Comparison of ENCODE assay signal across 21 cellular contexts in genomic region chr14:64727551-64728071, GRCh38. TPM values are rescaled to one million over a fixed set of nuclear protein-coding genes. Genes with fewer than 3 reads are reported as not detected.
A peak's percentile ranks its signal among the peaks of the same experiment; 100 is the strongest.
DNase-seq lines count a peak whose midpoint lies in the region; ATAC-seq, FAIRE-seq and TF ChIP-seq lines count a peak whose summit lies in the region.
"Had no signal": no experiment of that assay in that cellular context is flagged by ENCODE, and none has a peak within 500 bp of the region (broad histone marks: within the 10 kb centered on the region; RNA-seq: fewer than 3 reads in every experiment).

No MANE protein-coding gene starts in this region.

- TF ChIP-seq CTCF in chondrocyte (IDR thresholded peaks at IDR 0.05) (no peak), HepG2 (CRISPR knock-in tag; IDR thresholded peaks at IDR 0.05) (no peak), spleen (IDR thresholded peaks at IDR 0.05 in 8 of 11, conservative IDR thresholded peaks at IDR 0.05 in 3 of 11) (no peak), PC-9 (conservative IDR thresholded peaks at IDR 0.05) (no peak), brain microvascular endothelial cell (IDR thresholded peaks at IDR 0.05; ENCODE audit: low read depth, low read length, missing control alignments) (no peak)

- peaks cover 4% of the 10 kb centered on the region for H3K27me3 Mint-ChIP-seq in T-helper 1 cell treated with Interleukin-12 subunit alpha and Interleukin-12 subunit beta and Interleukin-4 antibody, amounts not matched to agents 30 μg/mL and 1 μg/mL, for 36 hours (ENCODE audit: low read depth)
- H3K27me3 Mint-ChIP-seq in chondrocyte (ENCODE audit: low read depth) = no peaks in the 10 kb centered on the region
- H3K27me3 Mint-ChIP-seq: activated CD4-positive, alpha-beta T cell treated with anti-CD3 and anti-CD28 coated beads for 36 hours; activated CD8-positive, alpha-beta memory T cell treated with anti-CD3 and anti-CD28 coated beads, Interleukin-2, amount 10 ng/mL, durations not matched to agents 7 days and 5 days had no signal

- CTCF ChIA-PET in HepG2 (lab: Yijun Ruan, JAX; ENCODE audit: low intra/inter-chr PET ratio, low total read pairs) (no interaction called here), PC-9 (lab: Charles Lee) (no interaction called here)

- peaks cover 58% of the 10 kb centered on the region for H3K4me1 Mint-ChIP-seq in T-helper 1 cell treated with Interleukin-12 subunit alpha and Interleukin-12 subunit beta and Interleukin-4 antibody, amounts not matched to agents 30 μg/mL and 1 μg/mL, for 36 hours (ENCODE audit: low read depth)
- peaks cover 44% of the 10 kb centered on the region for H3K4me1 Mint-ChIP-seq in chondrocyte (ENCODE audit: low read depth)

- POLR2A ChIA-PET in HepG2 (lab: Yijun Ruan, JAX) (no interaction called here), PC-9 (lab: Charles Lee; ENCODE audit: unreplicated experiment) (interaction anchor here (0.7 kb wide), 1 partner anchor 323 kb away, joined by 3 read pairs; no protein-coding TSS in a partner anchor)

- H2AFZ ChIP-seq in HepG2 (ENCODE audit: low read length) (no peak overlapping the region), PC-9 (no peak overlapping the region)

- no peak overlapping the region for H3K4me3 ChIP-seq in HepG2 (replicated peaks in 1 of 3; ENCODE audit: insufficient read depth in 1 of 3, low read depth in 2 of 3, low read length in 3 of 3)
- H3K4me3 ChIP-seq in spleen = no peak overlapping the region
- H3K4me3 ChIP-seq in PC-9 = no peak overlapping the region
- H3K4me3 ChIP-seq in brain microvascular endothelial cell (ENCODE audit: low read depth, low read length) = no peak overlapping the region
- H3K4me3 ChIP-seq: BLaER1, lung, uterus had no signal

- no peak overlapping the region for H3K9ac ChIP-seq in HepG2 (ENCODE audit: insufficient read depth, low read depth, low read length)
- H3K9ac ChIP-seq: BLaER1 had no signal

- H3K79me2 ChIP-seq in HepG2 (ENCODE audit: insufficient read depth, low read length) (no peaks in the 10 kb centered on the region), PC-9 (ENCODE audit: low read depth) (peaks cover 47% of the 10 kb centered on the region)

- TF ChIP-seq RAD21 in HepG2 (CRISPR knock-in tag; IDR thresholded peaks at IDR 0.05) = no peak

- BruUV-seq in HepG2 (replicated peaks; lab: Mats Ljungman, UMichigan) (no TSS peak), PC-9 (replicated peaks; lab: Mats Ljungman, UMichigan) (no TSS peak)

- 94% methylated on average over 16 of the region's 22 CpGs for WGBS in HepG2 (ENCODE audit: low lambda C conversion rate)
- 93 to 96% (median 93%) methylated on average over 11 to 22 of the region's 22 CpGs for WGBS in spleen, 5 donors

- no peak for ATAC-seq in HepG2
- ATAC-seq: activated CD4-positive, alpha-beta T cell treated with anti-CD3 and anti-CD28 coated beads for 36 hours; activated CD8-positive, alpha-beta memory T cell treated with anti-CD3 and anti-CD28 coated beads, Interleukin-2, amount 10 ng/mL, durations not matched to agents 7 days and 5 days; naive thymus-derived CD4-positive, alpha-beta T cell had no signal

- H3K4me1 ChIP-seq in HepG2 (ENCODE audit: insufficient read depth, low read length) (peaks cover 32% of the 10 kb centered on the region), spleen (peaks cover 15 to 74% (median 40%) of the 10 kb centered on the region in 6 donors), PC-9 (replicated peaks; ENCODE audit: insufficient read depth) (peaks cover 47% of the 10 kb centered on the region)

- H3K9me2 ChIP-seq in PC-9 (ENCODE audit: insufficient read depth) = no peaks in the 10 kb centered on the region

- no peak for TF ChIP-seq EP300 in HepG2 (IDR thresholded peaks at IDR 0.05; ENCODE audit: low read depth in 2 of 2, low read length in 2 of 2)
- TF ChIP-seq EP300 in HepG2 (CRISPR knock-in tag; IDR thresholded peaks at IDR 0.05; ENCODE audit: borderline replicate concordance) = no peak

- in situ Hi-C loops in HepG2 (cut with HindIII; ENCODE audit: extremely low pct_ligation_motif_present, low pct_unique_long_range_greater_than_20kb) = no loop called here
- in situ Hi-C loops in brain microvascular endothelial cell (cut with HindIII; ENCODE audit: low pct_ligation_motif_present, low sequenced_read_pairs) = no loop called here

- H3K9me3 ChIP-seq in HepG2 (ENCODE audit: low read length) (no peaks in the 10 kb centered on the region), spleen (no peaks in the 10 kb centered on the region), PC-9 (ENCODE audit: insufficient read depth, low read depth) (no peaks in the 10 kb centered on the region)
- H3K9me3 ChIP-seq: BLaER1, uterus had no signal

- H3K27me3 ChIP-seq in HepG2 (ENCODE audit: control insufficient read depth in 1 of 2, insufficient read depth in 2 of 2, low read length in 2 of 2) (no peaks in the 10 kb centered on the region), spleen (replicated peaks in 1 of 7) (no peaks in the 10 kb centered on the region), PC-9 (ENCODE audit: insufficient read depth, low read depth) (no peaks in the 10 kb centered on the region), brain microvascular endothelial cell (replicated peaks) (no peaks in the 10 kb centered on the region)
- H3K27me3 ChIP-seq: BLaER1, uterus had no signal

- TF ChIP-seq POLR2A in HepG2 (IDR thresholded peaks at IDR 0.05; ENCODE audit: insufficient read depth in 1 of 2, low read depth in 2 of 2, low read length in 2 of 2) = no peak
- no peak for TF ChIP-seq POLR2A in spleen (IDR thresholded peaks at IDR 0.05)

- FAIRE-seq in HepG2 (lab: Jason Lieb, UNC) = no peak
- FAIRE-seq: small intestine had no signal

- no peak overlapping the region for H3K4me3 Mint-ChIP-seq in T-helper 1 cell treated with Interleukin-12 subunit alpha and Interleukin-12 subunit beta and Interleukin-4 antibody, amounts not matched to agents 30 μg/mL and 1 μg/mL, for 36 hours
- no peak overlapping the region for H3K4me3 Mint-ChIP-seq in chondrocyte (ENCODE audit: unreplicated experiment)
- H3K4me3 Mint-ChIP-seq: activated CD4-positive, alpha-beta T cell treated with anti-CD3 and anti-CD28 coated beads for 36 hours; activated CD8-positive, alpha-beta memory T cell treated with anti-CD3 and anti-CD28 coated beads, Interleukin-2, amount 10 ng/mL, durations not matched to agents 7 days and 5 days; H9; naive thymus-derived CD4-positive, alpha-beta T cell had no signal

- H3K36me3 Mint-ChIP-seq in T-helper 1 cell treated with Interleukin-12 subunit alpha and Interleukin-12 subunit beta and Interleukin-4 antibody, amounts not matched to agents 30 μg/mL and 1 μg/mL, for 36 hours (ENCODE audit: low read depth) = peaks cover 30% of the 10 kb centered on the region
- peaks cover 32% of the 10 kb centered on the region for H3K36me3 Mint-ChIP-seq in chondrocyte (ENCODE audit: low read depth)

- no peaks in the 10 kb centered on the region for H3K9me3 Mint-ChIP-seq in T-helper 1 cell treated with Interleukin-12 subunit alpha and Interleukin-12 subunit beta and Interleukin-4 antibody, amounts not matched to agents 30 μg/mL and 1 μg/mL, for 36 hours
- H3K9me3 Mint-ChIP-seq in chondrocyte (ENCODE audit: low read depth) = no peaks in the 10 kb centered on the region
- H3K9me3 Mint-ChIP-seq: activated T-helper 2 cell treated with anti-CD3 and anti-CD28 coated beads, Interferon-gamma antibody, Interleukin-2, Interleukin-4, amounts not matched to agents 10 μg/mL and 5 μg/mL and 100 μg/mL, durations not matched to agents 14 hours and 24 hours and 36 hours; H9; naive thymus-derived CD4-positive, alpha-beta T cell had no signal

- H3K36me3 ChIP-seq in HepG2 (replicated peaks in 1 of 2; ENCODE audit: control insufficient read depth in 1 of 2, insufficient read depth in 2 of 2, low read length in 2 of 2) (peaks cover 6 to 11% of the 10 kb centered on the region in 2 experiments; a peak in 3 of 5 replicates), spleen (peaks cover 0 to 56% (median 29%) of the 10 kb centered on the region in 6 donors), PC-9 (ENCODE audit: low read depth) (peaks cover 17% of the 10 kb centered on the region; the same call in 1 of the 2 replicates), brain microvascular endothelial cell (replicated peaks) (peaks cover 15% of the 10 kb centered on the region)
- H3K36me3 ChIP-seq: uterus had no signal

- DNase-seq in T-helper 1 cell (no peak), chondrocyte (ENCODE audit: low spot score) (peak; percentile 87), HepG2 (ENCODE audit: low spot score) (no peak), spleen (peak; percentile 72), PC-9 (no peak), midbrain (lab: John Stamatoyannopoulos, UW) (no peak), brain microvascular endothelial cell (no peak)
- DNase-seq: activated CD4-positive, alpha-beta T cell treated with anti-CD3 and anti-CD28 coated beads for 36 hours; activated CD8-positive, alpha-beta memory T cell treated with anti-CD3 and anti-CD28 coated beads, Interleukin-2, amount 10 ng/mL, durations not matched to agents 7 days and 5 days; central memory CD4-positive, alpha-beta T cell; DMS 273 treated with DMSO at 0.1 percent for 48 hours; H9; naive thymus-derived CD4-positive, alpha-beta T cell; NCI-H1417 treated with DMSO at 0.1 percent for 48 hours; small intestine; stimulated activated CD4-positive, alpha-beta T cell treated with anti-CD3 and anti-CD28 coated beads, Interleukin-4, amount 100 ng/mL, for 24 hours; uterus had no signal

- no peak overlapping the region for H3K27ac ChIP-seq in HepG2 (ENCODE audit: extremely low read length, insufficient read depth, low read length)
- peak overlapping the region in 3 of 8 donors; percentile 43 to 85 (median 58) for H3K27ac ChIP-seq in spleen
- no peak overlapping the region for H3K27ac ChIP-seq in PC-9
- no peak overlapping the region for H3K27ac ChIP-seq in brain microvascular endothelial cell
- H3K27ac ChIP-seq: BLaER1 had no signal

- intact Hi-C loops in HepG2 (cut with micrococcal nuclease; ENCODE audit: unreplicated experiment) (no loop called here), spleen (cut with DNase I; ENCODE audit: low total_unique reads) (no loop called here), PC-9 (cut with micrococcal nuclease; ENCODE audit: unreplicated experiment) (loop anchor here (2.0 kb wide), 1 partner anchor 57 kb away; no protein-coding TSS in a partner anchor)

- no peaks in the 10 kb centered on the region for H4K20me1 ChIP-seq in HepG2 (ENCODE audit: insufficient read depth, low read length)
- H4K20me1 ChIP-seq in PC-9 (ENCODE audit: insufficient read depth) = no peaks in the 10 kb centered on the region

- H3K4me2 ChIP-seq in HepG2 (ENCODE audit: low read depth, low read length) (no peak overlapping the region), PC-9 (no peak overlapping the region)

- peak overlapping the region; percentile 39 for H3K27ac Mint-ChIP-seq in T-helper 1 cell treated with Interleukin-12 subunit alpha and Interleukin-12 subunit beta and Interleukin-4 antibody, amounts not matched to agents 30 μg/mL and 1 μg/mL, for 36 hours
- H3K27ac Mint-ChIP-seq in chondrocyte (ENCODE audit: unreplicated experiment) = no peak overlapping the region
- H3K27ac Mint-ChIP-seq: activated CD4-positive, alpha-beta T cell treated with anti-CD3 and anti-CD28 coated beads for 36 hours; activated CD8-positive, alpha-beta memory T cell treated with anti-CD3 and anti-CD28 coated beads, Interleukin-2, amount 10 ng/mL, durations not matched to agents 7 days and 5 days; activated T-helper 2 cell treated with anti-CD3 and anti-CD28 coated beads, Interferon-gamma antibody, Interleukin-2, Interleukin-4, amounts not matched to agents 10 μg/mL and 5 μg/mL and 100 μg/mL, durations not matched to agents 14 hours and 24 hours and 36 hours had no signal

- peaks cover 18% of the 10 kb centered on the region for H3F3A ChIP-seq in PC-9 (ENCODE audit: insufficient read depth, low read depth)

RNA-seq across cellular contexts. Expression of gene PLEKHG3, which starts 23.4 kb away (rescaled TPM):
- total RNA-seq in chondrocyte (46.3 to 133 TPM (median 131 TPM) in 3 replicates), HepG2 (2016; rRNA removed; fragmentation: Illumina TruSeq; extraction: Trizol) (9.5 and 9.8 TPM in 2 replicates), spleen (10 to 100 TPM; 31.5 to 77.7 (median 56.2) TPM), PC-9 (2021) (59.3 and 61.7 TPM in 2 replicates)
- total RNA-seq in HepG2 (2016; cell fraction: cytosol; rRNA removed; fragmentation: Illumina TruSeq; extraction: Trizol; ENCODE audit: low read depth) = 0.61 and 0.88 TPM in 2 replicates
- total RNA-seq in HepG2 (2016; cell fraction: insoluble cytoplasmic fraction; rRNA removed; fragmentation: Illumina TruSeq; extraction: Trizol) = 7.2 and 11.8 TPM in 2 replicates
- 5.6 and 6.4 TPM in 2 replicates for total RNA-seq in HepG2 (2016; cell fraction: membrane; rRNA removed; fragmentation: Illumina TruSeq; extraction: Trizol)
- 9.3 and 10.4 TPM in 2 replicates for total RNA-seq in HepG2 (2016; cell fraction: nucleus; rRNA removed; fragmentation: Illumina TruSeq; extraction: Trizol)
- polyA plus RNA-seq in HepG2 (2011; rRNA removed) (7.1 and 7.2 TPM in 2 replicates), spleen (10 to 100 TPM in 2 of 3 donors, 1 to 10 TPM in 1; 4.5 to 17.1 (median 12.3) TPM)
- 2.7 and 5.6 TPM in 2 replicates for polyA plus RNA-seq in HepG2 (2011; cell fraction: cytosol; rRNA removed)
- 13.8 and 16.9 TPM in 2 replicates for polyA plus RNA-seq in HepG2 (2011; cell fraction: nucleus; rRNA removed)
- polyA plus RNA-seq in HepG2 (2012) = 5.4 and 8.7 TPM in 2 replicates
- 0.60 and 0.61 TPM in 2 replicates for polyA plus RNA-seq in HepG2 (2016; cell fraction: cytosol; fragmentation: Illumina TruSeq; extraction: Trizol; ENCODE audit: low read depth)
- polyA plus RNA-seq in HepG2 (2016; cell fraction: insoluble cytoplasmic fraction; fragmentation: Illumina TruSeq; extraction: Trizol; ENCODE audit: low read depth) = 6.0 and 8.8 TPM in 2 replicates
- 2.1 and 2.2 TPM in 2 replicates for polyA plus RNA-seq in HepG2 (2016; cell fraction: membrane; fragmentation: Illumina TruSeq; extraction: Trizol; ENCODE audit: low read depth)
- 28.5 and 30.1 TPM in 2 replicates for polyA plus RNA-seq in HepG2 (2016; cell fraction: nucleus; fragmentation: Illumina TruSeq; extraction: Trizol; ENCODE audit: insufficient read depth, low read depth)
- polyA minus RNA-seq in HepG2 (2011; rRNA and poly(A)+ RNA removed; ENCODE audit: low replicate concordance) = 9.5 and 51.9 TPM in 2 replicates
- 4.6 and 5.4 TPM in 2 replicates for polyA minus RNA-seq in HepG2 (2011; cell fraction: cytosol; rRNA and poly(A)+ RNA removed)
- 5.1 and 12.0 TPM in 2 replicates for polyA minus RNA-seq in HepG2 (2011; cell fraction: nucleus; rRNA and poly(A)+ RNA removed)

Comparison
In these comparisons a context has a peak if more than half of its experiments do, and no peak if none do; other contexts are left out.
1. DNase-seq: peak in chondrocyte (single experiment) and spleen (single experiment); none in T-helper 1 cell (0 of 5), HepG2 (single experiment), PC-9 (0 of 2), midbrain (single experiment) and brain microvascular endothelial cell (single experiment).